ENCODE assay signal across 9 cellular contexts in genomic region chr6:148179786-148180185, GRCh38.
DNase-seq lines count a peak whose midpoint lies in the region; ATAC-seq and TF ChIP-seq lines count a peak whose summit lies in the region.
"Had no signal": no experiment of that assay in that cellular context is flagged by ENCODE, and none has a peak within 500 bp of the region (broad histone marks: within the 10 kb centered on the region; RNA-seq: fewer than 3 reads in every experiment).

No MANE protein-coding gene starts in this region.

- intact Hi-C loops in left ventricle myocardium inferior (cut with micrococcal nuclease) (loop anchor here (5.0 kb wide), 1 partner anchor 73 kb away; no protein-coding TSS in a partner anchor), cardiac septum (cut with DNase I) (no loop called here)

- no peak overlapping the region for H3K27ac ChIP-seq in left ventricle myocardium inferior (replicated peaks)

- no peaks in the 10 kb centered on the region for H3K36me3 ChIP-seq in left ventricle myocardium inferior

- H3K4me1 ChIP-seq in left ventricle myocardium inferior, result no peaks in the 10 kb centered on the region

- ATAC-seq in GM21367 (IDR thresholded peaks at IDR 0.05; ENCODE audit: unreplicated experiment) (no peak), GM19395 (IDR thresholded peaks at IDR 0.05; ENCODE audit: unreplicated experiment) (no peak), HG02840 (IDR thresholded peaks at IDR 0.05; ENCODE audit: low FRiP score, unreplicated experiment) (no peak)

- no peak overlapping the region for H3K4me3 ChIP-seq in left ventricle myocardium inferior

- H3K27me3 ChIP-seq in left ventricle myocardium inferior (ENCODE audit: low read depth), result no peaks in the 10 kb centered on the region

- TF ChIP-seq CTCF in left ventricle myocardium inferior (IDR thresholded peaks at IDR 0.05; ENCODE audit: borderline replicate concordance), result peak; percentile 43

- no peak for DNase-seq in left ventricle myocardium inferior
- DNase-seq in cardiac septum (ENCODE audit: low spot score), result no peak
- DNase-seq in SHP77 treated with DMSO at 0.1 percent for 48 hours (lab: John Stamatoyannopoulos, UW), result peak; percentile 25
- DNase-seq in glomerular endothelial cell (ENCODE audit: extremely low read depth, low read depth, low spot score), result peak; percentile 20
- no peak for DNase-seq in activated gamma-delta T cell (lab: John Stamatoyannopoulos, UW)
- DNase-seq: activated B cell treated with CpG ODN at 0.5 μM for 24 hours had no signal

- no peaks in the 10 kb centered on the region for H3K9me3 ChIP-seq in left ventricle myocardium inferior (replicated peaks)

Comparison
In these comparisons a context has a peak if more than half of its experiments do, and no peak if none do; other contexts are left out.
1. DNase-seq: peak in SHP77 treated with DMSO at 0.1 percent for 48 hours (single experiment) and glomerular endothelial cell (single experiment); none in left ventricle myocardium inferior (single experiment), cardiac septum (single experiment) and activated gamma-delta T cell (single experiment).